16 cellular contexts compared by ENCODE assay signal in the genomic region with DNA sequence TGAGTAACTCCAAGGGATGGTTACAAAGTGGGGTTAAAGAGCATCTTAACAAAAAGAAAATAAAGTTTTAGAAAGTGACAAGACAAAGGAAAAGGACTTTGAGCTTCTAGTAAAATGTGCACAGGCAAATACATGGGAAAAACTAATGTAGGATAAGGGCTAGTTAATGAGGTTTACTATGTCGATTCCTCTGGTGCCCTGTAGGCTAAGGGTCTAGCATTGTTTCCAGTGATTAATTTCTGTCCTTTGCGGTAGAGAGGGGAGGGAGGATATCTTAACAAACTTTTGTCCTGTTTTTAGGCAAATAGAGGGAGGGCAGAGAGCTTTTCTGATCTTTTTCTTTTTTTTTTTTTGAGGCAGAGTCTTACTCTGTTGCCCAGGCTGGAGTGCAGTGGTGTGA.
DNase-seq lines count a peak whose midpoint lies in the region; ATAC-seq and TF ChIP-seq lines count a peak whose summit lies in the region.
"Had no signal": no experiment of that assay in that cellular context is flagged by ENCODE, and none has a peak within 500 bp of the region (broad histone marks: within the 10 kb centered on the region; RNA-seq: fewer than 3 reads in every experiment).

No MANE protein-coding gene starts in this region.

- H4K91ac ChIP-seq in IMR-90 (ENCODE audit: insufficient read depth, low read depth, low read length), result no peak overlapping the region

- no peaks in the 10 kb centered on the region for H3K36me3 Mint-ChIP-seq in activated CD8-positive, alpha-beta T cell treated with anti-CD3 and anti-CD28 coated beads for 36 hours (ENCODE audit: low read depth)
- H3K36me3 Mint-ChIP-seq: CD4-positive, alpha-beta memory T cell; IgD-negative memory B cell had no signal

- H3K4me2 ChIP-seq in IMR-90 (ENCODE audit: low read depth, low read length) (no peak overlapping the region), smooth muscle cell (no peak overlapping the region)

- peaks cover 5% of the 10 kb centered on the region; the same call in 1 of the 2 replicates for H3K4me1 ChIP-seq in IMR-90 (ENCODE audit: control insufficient read depth, insufficient read depth, low read length)
- H3K4me1 ChIP-seq in smooth muscle cell (ENCODE audit: low read depth), result peaks cover 16% of the 10 kb centered on the region
- no peaks in the 10 kb centered on the region for H3K4me1 ChIP-seq in effector memory CD4-positive, alpha-beta T cell (ENCODE audit: control insufficient read depth, insufficient read depth, low read length, poor library complexity, severe bottlenecking)
- H3K4me1 ChIP-seq: BE2C had no signal

- no peak overlapping the region for H4K5ac ChIP-seq in IMR-90 (ENCODE audit: low read depth, low read length)

- no CpG with 5 or more reads among the region's 2 CpGs for WGBS in IMR-90 (ENCODE audit: extremely low coverage in 2 of 2, insufficient read length in 1 of 2), 2 experiments
- 88% methylated on average over 2 of the region's 2 CpGs for WGBS in smooth muscle cell (ENCODE audit: low lambda C conversion rate)

- H3K4me3 Mint-ChIP-seq in activated CD8-positive, alpha-beta T cell treated with anti-CD3 and anti-CD28 coated beads for 36 hours, result no peak overlapping the region
- H3K4me3 Mint-ChIP-seq: CD4-positive, alpha-beta memory T cell; IgD-negative memory B cell had no signal

- no peaks in the 10 kb centered on the region for H3K9me3 ChIP-seq in IMR-90 (ENCODE audit: control insufficient read depth, insufficient read depth, low read length)
- H3K9me3 ChIP-seq in smooth muscle cell (replicated peaks; ENCODE audit: low read depth), result no peaks in the 10 kb centered on the region
- H3K9me3 ChIP-seq in effector memory CD4-positive, alpha-beta T cell (ENCODE audit: control insufficient read depth, low read length), result no peaks in the 10 kb centered on the region
- H3K9me3 ChIP-seq: BE2C had no signal

- peaks cover 6% of the 10 kb centered on the region for H3K9me3 Mint-ChIP-seq in activated CD8-positive, alpha-beta T cell treated with anti-CD3 and anti-CD28 coated beads for 36 hours

- no TSS peak for BruUV-seq in IMR-90 (replicated peaks; lab: Mats Ljungman, UMichigan)

- dilution Hi-C loops in IMR-90 (cut with HindIII; ENCODE audit: low sequenced_read_pairs, unreplicated experiment), result no loop called here

- H3K27me3 ChIP-seq in IMR-90 (ENCODE audit: control insufficient read depth, insufficient read depth, low read length), result peaks cover 4% of the 10 kb centered on the region
- no peaks in the 10 kb centered on the region for H3K27me3 ChIP-seq in smooth muscle cell (ENCODE audit: low read depth)
- H3K27me3 ChIP-seq in effector memory CD4-positive, alpha-beta T cell (replicated peaks; ENCODE audit: control insufficient read depth, insufficient read depth, low read length, poor library complexity, severe bottlenecking), result no peaks in the 10 kb centered on the region
- H3K27me3 ChIP-seq: BE2C had no signal

- H3K56ac ChIP-seq in IMR-90 (ENCODE audit: extremely low read depth, insufficient read depth, low read length), result no peak overlapping the region

- H3K27ac ChIP-seq in IMR-90 (ENCODE audit: insufficient read depth, low read length) (no peak overlapping the region), smooth muscle cell (ENCODE audit: low read depth) (no peak overlapping the region)
- H3K27ac ChIP-seq in effector memory CD4-positive, alpha-beta T cell (ENCODE audit: insufficient read depth, low read length, poor library complexity, severe bottlenecking), result no peak overlapping the region
- H3K27ac ChIP-seq: C4-2B, GM23248, HL-60 had no signal

- POLR2A ChIA-PET in IMR-90 (lab: Charles Lee; ENCODE audit: unreplicated experiment), result interaction anchor here (0.6 kb wide), 1 partner anchor 14 kb away, joined by 11 read pairs; no protein-coding TSS in a partner anchor
- POLR2A ChIA-PET in activated CD8-positive, alpha-beta T cell treated with anti-CD3 and anti-CD28 coated beads for 36 hours (lab: Charles Lee), result no interaction called here

- H3K18ac ChIP-seq in IMR-90 (ENCODE audit: low read depth, low read length), result peak overlapping the region; percentile 91

- no peak overlapping the region for H3K23ac ChIP-seq in IMR-90 (ENCODE audit: low read depth, low read length)

- H3K79me1 ChIP-seq in IMR-90 (ENCODE audit: low read depth in 1 of 2, low read length in 2 of 2), result no peaks in the 10 kb centered on the region

- H3K27ac Mint-ChIP-seq in activated CD8-positive, alpha-beta T cell treated with anti-CD3 and anti-CD28 coated beads for 36 hours, result no peak overlapping the region
- H3K27ac Mint-ChIP-seq: CD4-positive, alpha-beta memory T cell had no signal

- in situ Hi-C loops in IMR-90 (cut with MboI; ENCODE audit: low sequenced_read_pairs), result no loop called here

- H4K8ac ChIP-seq in IMR-90 (ENCODE audit: low read depth in 2 of 2, low read length in 2 of 2), result no peak overlapping the region

- no peak overlapping the region for H2BK120ac ChIP-seq in IMR-90 (ENCODE audit: low read depth, low read length)

- TF ChIP-seq RAD21 in IMR-90 (IDR thresholded peaks at IDR 0.05; ENCODE audit: low read length), result no peak

- peak; percentile 27 for ATAC-seq in IMR-90 (ENCODE audit: low read depth)
- no peak for ATAC-seq in activated CD8-positive, alpha-beta T cell treated with anti-CD3 and anti-CD28 coated beads for 36 hours
- ATAC-seq: HCT116 had no signal

- CTCF ChIA-PET in IMR-90 (lab: Yijun Ruan, JAX), result interaction anchor here (0.6 to 1.3 kb wide), 3 partner anchors 14 to 141 kb away, joined by 4 to 9 read pairs (median 6); no protein-coding TSS in a partner anchor
- CTCF ChIA-PET in activated CD8-positive, alpha-beta T cell treated with anti-CD3 and anti-CD28 coated beads for 36 hours (lab: Charles Lee), result interaction anchor here (1.3 kb wide), 2 partner anchors 12 to 142 kb away, joined by 3 to 4 read pairs; no protein-coding TSS in a partner anchor

- intact Hi-C loops in IMR-90 (cut with micrococcal nuclease), result no loop called here
- intact Hi-C loops in activated CD8-positive, alpha-beta T cell treated with anti-CD3 and anti-CD28 coated beads for 36 hours (cut with micrococcal nuclease), result no loop called here

- H2BK20ac ChIP-seq in IMR-90 (ENCODE audit: low read depth, low read length), result no peak overlapping the region

- H3K9me1 ChIP-seq in IMR-90 (ENCODE audit: insufficient read depth, low read length), result no peaks in the 10 kb centered on the region

- H4K20me1 ChIP-seq in IMR-90 (ENCODE audit: insufficient read depth, low read length), result no peaks in the 10 kb centered on the region
- no peaks in the 10 kb centered on the region for H4K20me1 ChIP-seq in smooth muscle cell (ENCODE audit: low read depth)

- H3K9ac ChIP-seq in IMR-90 (ENCODE audit: low read depth, low read length) (no peak overlapping the region), smooth muscle cell (ENCODE audit: low read depth) (no peak overlapping the region)
- H3K9ac ChIP-seq: GM23248 had no signal

- H3K79me2 ChIP-seq in smooth muscle cell (ENCODE audit: low read depth), result no peaks in the 10 kb centered on the region

- H2BK15ac ChIP-seq in IMR-90 (ENCODE audit: low read depth, low read length), result no peak overlapping the region

- H2AK9ac ChIP-seq in IMR-90 (replicated peaks; ENCODE audit: low read depth, low read length, poor library complexity), result no peak overlapping the region

- H3K14ac ChIP-seq in IMR-90 (replicated peaks; ENCODE audit: low read depth, low read length), result no peak overlapping the region

- no peak for DNase-seq in IMR-90
- DNase-seq in NCI-H82 treated with DMSO at 0.1 percent for 48 hours (lab: John Stamatoyannopoulos, UW; ENCODE audit: unreplicated experiment), result peak; percentile 75
- peak; percentile 34 for DNase-seq in fibroblast of mammary gland (ENCODE audit: low read depth)
- DNase-seq in smooth muscle cell (lab: John Stamatoyannopoulos, UW; ENCODE audit: unreplicated experiment), result no peak
- no peak for DNase-seq in activated CD8-positive, alpha-beta T cell treated with anti-CD3 and anti-CD28 coated beads for 36 hours
- DNase-seq in NCI-H146 treated with DMSO at 0.1 percent for 48 hours (lab: John Stamatoyannopoulos, UW; ENCODE audit: unreplicated experiment), result no peak
- DNase-seq in effector memory CD4-positive, alpha-beta T cell, result no peak
- DNase-seq: BE2C; CD4-positive, alpha-beta memory T cell; DMS79 treated with DMSO at 0.1 percent for 48 hours; EL; GM23248 had no signal

- no peak overlapping the region for H2AK5ac ChIP-seq in IMR-90 (ENCODE audit: low read depth, low read length)

- H3F3A ChIP-seq in smooth muscle cell (ENCODE audit: low read depth), result no peaks in the 10 kb centered on the region

- no peak overlapping the region for H3K4ac ChIP-seq in IMR-90 (ENCODE audit: low read depth, low read length)

- H2AFZ ChIP-seq in IMR-90 (replicated peaks; ENCODE audit: low read length, poor library complexity) (no peak overlapping the region), smooth muscle cell (ENCODE audit: low read depth) (peak overlapping the region; percentile 24)
- H2AFZ ChIP-seq: GM23248 had no signal

- H3K4me1 Mint-ChIP-seq in activated CD8-positive, alpha-beta T cell treated with anti-CD3 and anti-CD28 coated beads for 36 hours (ENCODE audit: low read depth), result no peaks in the 10 kb centered on the region
- H3K4me1 Mint-ChIP-seq: CD4-positive, alpha-beta memory T cell had no signal

- no peak overlapping the region for H3K4me3 ChIP-seq in IMR-90 (ENCODE audit: insufficient read depth, low read depth, low read length)
- H3K4me3 ChIP-seq in fibroblast of mammary gland (ENCODE audit: control insufficient read depth, low read depth, low read length), result no peak overlapping the region
- H3K4me3 ChIP-seq in smooth muscle cell, result no peak overlapping the region
- no peak overlapping the region for H3K4me3 ChIP-seq in effector memory CD4-positive, alpha-beta T cell (ENCODE audit: insufficient read depth, low read depth, low read length, poor library complexity, severe bottlenecking)
- H3K4me3 ChIP-seq: GM23248 had no signal

- H3K36me3 ChIP-seq in IMR-90 (ENCODE audit: control insufficient read depth, insufficient read depth, low read length) (no peaks in the 10 kb centered on the region), smooth muscle cell (ENCODE audit: low read depth) (no peaks in the 10 kb centered on the region)
- H3K36me3 ChIP-seq in effector memory CD4-positive, alpha-beta T cell (ENCODE audit: control insufficient read depth, insufficient read depth, low read length), result no peaks in the 10 kb centered on the region
- H3K36me3 ChIP-seq: BE2C had no signal

- TF ChIP-seq CTCF in IMR-90 (conservative IDR thresholded peaks at IDR 0.05; ENCODE audit: low read depth, low read length) (no peak), fibroblast of mammary gland (conservative IDR thresholded peaks at IDR 0.05; ENCODE audit: control insufficient read depth, insufficient read depth, low read depth, low read length) (no peak), smooth muscle cell (IDR thresholded peaks at IDR 0.05; ENCODE audit: borderline replicate concordance, insufficient read depth, poor library complexity, severe bottlenecking) (no peak)
- TF ChIP-seq CTCF in activated CD8-positive, alpha-beta T cell treated with anti-CD3 and anti-CD28 coated beads for 36 hours (IDR thresholded peaks at IDR 0.05), result no peak

- no peak for TF ChIP-seq POLR2A in IMR-90 (IDR thresholded peaks at IDR 0.05; ENCODE audit: low read depth, low read length)

- H3K27me3 Mint-ChIP-seq in activated CD8-positive, alpha-beta T cell treated with anti-CD3 and anti-CD28 coated beads for 36 hours, result peaks cover 6% of the 10 kb centered on the region

- no peak overlapping the region for H2BK5ac ChIP-seq in IMR-90 (ENCODE audit: low read depth, low read length, poor library complexity, severe bottlenecking)

Comparison
In these comparisons a context has a peak if more than half of its experiments do, and no peak if none do; other contexts are left out.
1. DNase-seq: peak in NCI-H82 treated with DMSO at 0.1 percent for 48 hours (single experiment) and fibroblast of mammary gland (single experiment); none in IMR-90 (single experiment), smooth muscle cell (single experiment), activated CD8-positive, alpha-beta T cell treated with anti-CD3 and anti-CD28 coated beads for 36 hours (single experiment), NCI-H146 treated with DMSO at 0.1 percent for 48 hours (single experiment) and effector memory CD4-positive, alpha-beta T cell (0 of 3).